Comparison of ENCODE assay signal across 24 cellular contexts in the genomic region with DNA sequence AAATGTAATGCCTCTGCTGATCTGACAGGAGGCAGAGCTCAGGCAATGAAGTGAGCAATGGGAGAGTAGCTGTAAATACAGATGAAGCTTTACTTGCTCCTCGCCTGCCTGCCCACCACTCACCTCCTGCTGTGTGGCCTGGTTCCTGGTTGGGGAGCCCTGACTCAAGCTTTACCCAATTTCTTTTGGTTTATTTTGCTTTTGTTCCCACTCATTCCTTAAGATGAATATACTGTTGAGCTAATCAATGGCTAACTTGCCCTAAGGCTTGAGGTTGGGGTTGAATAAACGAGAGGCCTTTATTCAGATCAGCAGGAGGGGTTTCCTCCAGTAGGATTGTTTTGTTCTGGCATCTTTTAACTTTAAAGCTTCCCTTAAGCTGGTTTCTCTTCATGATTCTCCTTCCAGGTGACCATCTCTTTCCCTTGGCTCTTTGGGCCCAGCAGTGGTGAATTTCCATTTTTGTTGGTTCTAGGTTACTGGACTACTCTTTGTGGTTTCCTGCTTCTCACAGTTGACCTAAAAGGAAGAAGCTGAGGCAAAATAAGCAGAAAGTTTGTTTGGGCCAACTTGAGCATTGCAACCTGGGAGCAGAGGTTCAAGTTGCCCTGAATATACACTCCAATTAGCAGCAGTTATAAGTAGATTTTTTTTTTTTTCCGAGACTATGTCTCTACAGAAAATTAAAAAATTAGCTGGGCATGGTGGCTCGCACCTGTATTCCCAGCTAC. TPM values are rescaled to one million over a fixed set of nuclear protein-coding genes. Genes with fewer than 3 reads are reported as not detected.
DNase-seq lines count a peak whose midpoint lies in the region; ATAC-seq, FAIRE-seq and TF ChIP-seq lines count a peak whose summit lies in the region.
"Had no signal": no experiment of that assay in that cellular context is flagged by ENCODE, and none has a peak within 500 bp of the region (broad histone marks: within the 10 kb centered on the region; RNA-seq: fewer than 3 reads in every experiment).

No MANE protein-coding gene starts in this region.

- no peaks in the 10 kb centered on the region for H3K36me3 ChIP-seq in HUES6 (ENCODE audit: control insufficient read depth, insufficient read depth, low read length)
- no peaks in the 10 kb centered on the region; a peak in 1 of 4 replicates for H3K36me3 ChIP-seq in GM12878 (ENCODE audit: control insufficient read depth in 2 of 2, insufficient read depth in 2 of 2, low read length in 1 of 2)
- no peaks in the 10 kb centered on the region for H3K36me3 ChIP-seq in mesendoderm (ENCODE audit: control insufficient read depth, insufficient read depth, low read length)

- no TSS peak for BruUV-seq in GM12878 (replicated peaks; lab: Mats Ljungman, UMichigan)

- RAD21 ChIA-PET in GM12878 (lab: Charles Lee; ENCODE audit: unreplicated experiment) = no interaction called here

- 72% methylated on average over 4 of the region's 4 CpGs for whole genome bisulfite sequencing in GM12878 (ENCODE audit: insufficient coverage, insufficient replicate concordance, low lambda C conversion rate, missing lambda C conversion rate)
- WGBS in mesendoderm (ENCODE audit: extremely low coverage, insufficient coverage, low lambda C conversion rate) = no CpG with 5 or more reads among the region's 4 CpGs

- no peak overlapping the region for H3K18ac ChIP-seq in mesendoderm (ENCODE audit: low read length)

- H3K27ac ChIP-seq in HUES6 (ENCODE audit: low read depth, low read length) (peak overlapping the region; percentile 60), GM12878 (ENCODE audit: control insufficient read depth, insufficient read depth) (peak overlapping the region; percentile 26), mesendoderm (ENCODE audit: low read depth, low read length) (no peak overlapping the region)
- H3K27ac ChIP-seq: body of pancreas, tibial artery had no signal

- no peak overlapping the region for H2BK5ac ChIP-seq in mesendoderm (ENCODE audit: low read length)

- no peak for TF ChIP-seq CTCF in GM12878 (IDR thresholded peaks at IDR 0.05 in 2 of 3, conservative IDR thresholded peaks at IDR 0.05 in 1 of 3; ENCODE audit: control insufficient read depth in 2 of 3, extremely low read depth in 1 of 3, insufficient read depth in 1 of 3, low read depth in 3 of 3, low read length in 3 of 3)

- intact Hi-C loops in GM12878 (cut with micrococcal nuclease; ENCODE audit: unreplicated experiment) = no loop called here

- no peak overlapping the region for H2AK5ac ChIP-seq in mesendoderm (ENCODE audit: low read length)

- H3K9me3 ChIP-seq in HUES6 (ENCODE audit: control insufficient read depth, insufficient read depth, low read depth, low read length) (no peaks in the 10 kb centered on the region), GM12878 (replicated peaks; ENCODE audit: control insufficient read depth, insufficient read depth, low read length) (no peaks in the 10 kb centered on the region)
- H3K9me3 ChIP-seq: body of pancreas, tibial artery had no signal

- no peak overlapping the region for H3K4me3 Mint-ChIP-seq in T-helper 2 cell treated with Interferon-gamma antibody and Interleukin-4, amounts not matched to agents 5 μg/mL and 100 μg/mL, for 36 hours
- H3K4me3 Mint-ChIP-seq: mesothelial cell of epicardium; neural crest cell; stimulated activated naive B cell treated with anti-CD40 and anti-IgM and Interleukin-4, amounts not matched to agents 10 μg/mL and 1 μg/mL and 100 μg/mL, for 72 hours had no signal

- no peak overlapping the region for H4K5ac ChIP-seq in mesendoderm (ENCODE audit: low read length)

- no peak overlapping the region for H4K8ac ChIP-seq in mesendoderm (ENCODE audit: low read depth, low read length)

- peak overlapping the region; percentile 24 for H3K27ac Mint-ChIP-seq in T-helper 2 cell treated with Interferon-gamma antibody and Interleukin-4, amounts not matched to agents 5 μg/mL and 100 μg/mL, for 36 hours
- H3K27ac Mint-ChIP-seq: mesothelial cell of epicardium; stimulated activated naive B cell treated with anti-CD40 and anti-IgM and Interleukin-4, amounts not matched to agents 10 μg/mL and 1 μg/mL and 100 μg/mL, for 72 hours had no signal

- H3K79me2 ChIP-seq in GM12878 (ENCODE audit: control insufficient read depth, insufficient read depth, low read length) = no peaks in the 10 kb centered on the region
- no peaks in the 10 kb centered on the region for H3K79me2 ChIP-seq in mesendoderm (ENCODE audit: control insufficient read depth, insufficient read depth, low read length)

- no peaks in the 10 kb centered on the region for H3K27me3 Mint-ChIP-seq in T-helper 2 cell treated with Interferon-gamma antibody and Interleukin-4, amounts not matched to agents 5 μg/mL and 100 μg/mL, for 36 hours (ENCODE audit: low read depth)
- H3K27me3 Mint-ChIP-seq: stimulated activated naive B cell treated with anti-CD40 and anti-IgM and Interleukin-4, amounts not matched to agents 10 μg/mL and 1 μg/mL and 100 μg/mL, for 72 hours had no signal

- H3K27me3 ChIP-seq in HUES6 (ENCODE audit: control insufficient read depth, insufficient read depth, low read length) (no peaks in the 10 kb centered on the region), GM12878 (replicated peaks in 1 of 2; ENCODE audit: control insufficient read depth in 2 of 2, insufficient read depth in 2 of 2, low read length in 1 of 2) (no peaks in the 10 kb centered on the region), mesendoderm (ENCODE audit: insufficient read depth, low read length, poor library complexity) (no peaks in the 10 kb centered on the region)
- H3K27me3 ChIP-seq: body of pancreas, tibial artery had no signal

- H3K36me3 Mint-ChIP-seq in T-helper 2 cell treated with Interferon-gamma antibody and Interleukin-4, amounts not matched to agents 5 μg/mL and 100 μg/mL, for 36 hours (ENCODE audit: low read depth) = peaks cover 2% of the 10 kb centered on the region
- H3K36me3 Mint-ChIP-seq: mesothelial cell of epicardium had no signal

- no peak overlapping the region for H3K56ac ChIP-seq in mesendoderm (ENCODE audit: low read length)

- no peak for ATAC-seq in GM12878
- no peak for ATAC-seq in GM18870 (IDR thresholded peaks at IDR 0.05; ENCODE audit: unreplicated experiment)
- no peak for ATAC-seq in HG03439 (IDR thresholded peaks at IDR 0.05; ENCODE audit: unreplicated experiment)
- ATAC-seq: body of pancreas had no signal

- SMC1A ChIA-PET in GM12878 (lab: Charles Lee; ENCODE audit: uncharacterized antibody, unreplicated experiment) = interaction anchor here (0.6 to 1.9 kb wide), 11 partner anchors 10 to 303 kb away, joined by 3 to 6 read pairs (median 3); no protein-coding TSS in a partner anchor

- H3K4me1 Mint-ChIP-seq in T-helper 2 cell treated with Interferon-gamma antibody and Interleukin-4, amounts not matched to agents 5 μg/mL and 100 μg/mL, for 36 hours (ENCODE audit: low read depth) = peaks cover 14% of the 10 kb centered on the region

- H3K9ac ChIP-seq in HUES6 (ENCODE audit: low read length) (peak overlapping the region; percentile 35), GM12878 (ENCODE audit: control insufficient read depth, insufficient read depth, low read length) (no peak overlapping the region), mesendoderm (ENCODE audit: low read length) (no peak overlapping the region)

- no peaks in the 10 kb centered on the region for H3K9me3 Mint-ChIP-seq in T-helper 2 cell treated with Interferon-gamma antibody and Interleukin-4, amounts not matched to agents 5 μg/mL and 100 μg/mL, for 36 hours
- H3K9me3 Mint-ChIP-seq: mesothelial cell of epicardium; neural crest cell; stimulated activated naive B cell treated with anti-CD40 and anti-IgM and Interleukin-4, amounts not matched to agents 10 μg/mL and 1 μg/mL and 100 μg/mL, for 72 hours had no signal

- no peak for TF ChIP-seq EP300 in GM12878 (IDR thresholded peaks at IDR 0.05; ENCODE audit: borderline replicate concordance in 1 of 2, control insufficient read depth in 1 of 2, low read depth in 2 of 2, low read length in 2 of 2)

- no peak overlapping the region for H2BK120ac ChIP-seq in mesendoderm (ENCODE audit: low read depth, low read length)

- no peak overlapping the region for H3K23ac ChIP-seq in mesendoderm (ENCODE audit: low read length)

- no peak for TF ChIP-seq RAD21 in GM12878 (IDR thresholded peaks at IDR 0.05; ENCODE audit: insufficient read depth, low read depth, low read length)

- H3K4me2 ChIP-seq in GM12878 (ENCODE audit: control insufficient read depth, insufficient read depth) (no peak overlapping the region), mesendoderm (ENCODE audit: low read length) (no peak overlapping the region)

- in situ Hi-C loops in GM12878 (cut with MboI) = no loop called here

- peaks cover 23% of the 10 kb centered on the region for H3K4me1 ChIP-seq in HUES6 (ENCODE audit: control insufficient read depth, insufficient read depth, low read length)
- H3K4me1 ChIP-seq in GM12878 (ENCODE audit: control insufficient read depth, insufficient read depth, low read length) = peaks cover 8% of the 10 kb centered on the region
- H3K4me1 ChIP-seq in mesendoderm (ENCODE audit: control insufficient read depth, low read depth, low read length) = peaks cover 5% of the 10 kb centered on the region
- H3K4me1 ChIP-seq: body of pancreas had no signal

- no peak for FAIRE-seq in GM12878 (lab: Jason Lieb, UNC)
- FAIRE-seq: colon, frontal cortex had no signal

- H3K4ac ChIP-seq in mesendoderm (ENCODE audit: low read depth, low read length) = no peak overlapping the region

- CTCF ChIA-PET in GM12878 (lab: Yijun Ruan, JAX) = interaction anchor here (0.8 to 1.2 kb wide), 4 partner anchors 11 to 71 kb away, joined by 3 to 5 read pairs (median 4); no protein-coding TSS in a partner anchor

- H3K79me1 ChIP-seq in mesendoderm (ENCODE audit: low read length) = no peaks in the 10 kb centered on the region

- no peak for TF ChIP-seq POLR2A in GM12878 (IDR thresholded peaks at IDR 0.05; ENCODE audit: low read depth, low read length)

- no peaks in the 10 kb centered on the region for H4K20me1 ChIP-seq in GM12878 (ENCODE audit: control insufficient read depth, insufficient read depth)

- peak overlapping the region; percentile 43 for H3K4me3 ChIP-seq in HUES6 (ENCODE audit: low read depth, low read length)
- no peak overlapping the region for H3K4me3 ChIP-seq in GM12878
- no peak overlapping the region for H3K4me3 ChIP-seq in mesendoderm (ENCODE audit: low read length)
- H3K4me3 ChIP-seq: body of pancreas, tibial artery had no signal

- peak overlapping the region; percentile 52 for H2AFZ ChIP-seq in GM12878 (ENCODE audit: control insufficient read depth, low read depth, low read length)

- H2BK15ac ChIP-seq in mesendoderm (replicated peaks; ENCODE audit: low read depth) = no peak overlapping the region

- POLR2A ChIA-PET in GM12878 (lab: Charles Lee) = interaction anchor here (0.5 to 1.0 kb wide), 4 partner anchors 12 to 1370 kb away, joined by 3 read pairs; partner anchors contain the start of genes HAUS2 and LRRC57

- DNase-seq in T-helper 2 cell treated with Interferon-gamma antibody and Interleukin-4, amounts not matched to agents 5 μg/mL and 100 μg/mL, for 36 hours (ENCODE audit: low spot score) = no peak
- DNase-seq in T-helper 2 cell (no peak), GM12878 (ENCODE audit: low read depth, low spot score) (no peak), mesendoderm (peak; percentile 59), DMS53 treated with DMSO at 0.1 percent for 48 hours (lab: John Stamatoyannopoulos, UW; ENCODE audit: unreplicated experiment) (no peak)
- DNase-seq: activated CD8-positive, alpha-beta memory T cell treated with anti-CD3 and anti-CD28 coated beads, Interleukin-2, amount 50 U/mL, for 4 hours; activated naive CD4-positive, alpha-beta T cell treated with Interleukin-2 at 50 U/mL for 16 hours; body of pancreas; C1 segment of cervical spinal cord; islet precursor cell; NCI-H2081; NCI-H510A treated with DMSO at 0.1 percent for 48 hours; OCI-M1; retina; SIG-M5; stimulated activated naive B cell treated with anti-CD40 and anti-IgM and Interleukin-4, amounts not matched to agents 10 μg/mL and 1 μg/mL and 100 μg/mL, for 72 hours; tibial artery had no signal

RNA-seq across cellular contexts. Expression of gene STARD9, which starts 44.4 kb away (rescaled TPM):
- 144 and 149 TPM in 2 replicates for total RNA-seq in GM12878 (2013; cell fraction: nucleolus; rRNA removed)
- total RNA-seq in GM12878 (2014; rRNA removed) (7.7 and 9.4 TPM in 2 replicates), GM12878 (2014; rRNA removed; fragmentation: Illumina TruSeq; extraction: Trizol) (7.5 and 8.1 TPM in 2 replicates), GM12878 (2021) (8.4 and 11.5 TPM in 2 replicates)
- 3.7 TPM for polyA plus RNA-seq in GM12878 (2011; ENCODE audit: low read depth)
- polyA plus RNA-seq in GM12878 (2011; rRNA removed) (3.6 and 4.7 TPM in 2 replicates), GM12878 (2014; fragmentation: Illumina TruSeq; extraction: Trizol) (8.6 and 8.7 TPM in 2 replicates), GM12878 (2014; fragmentation: Nextera tagmentation; extraction: Ambion mirVana) (1 to 10 TPM in 1 of 2 experiments, under 1 TPM in 1; 0.58 to 1.1 TPM), GM12878 (2014; rRNA removed) (8.2 and 9.3 TPM in 2 replicates), GM12878 (2016; fragmentation: Nextera tagmentation; extraction: Ambion mirVana) (1 to 10 TPM; 2.7 to 2.9 TPM)
- 3.5 and 3.6 TPM in 2 replicates for polyA plus RNA-seq in GM12878 (2011; cell fraction: cytosol; rRNA removed)
- polyA plus RNA-seq in GM12878 (2011; cell fraction: nucleus; rRNA removed) = 22.7 and 25.2 TPM in 2 replicates
- polyA plus RNA-seq in GM12878 (2012) = 4.9 and 6.5 TPM in 2 replicates
- polyA minus RNA-seq in GM12878 (2011; rRNA and poly(A)+ RNA removed) = 8.9 and 11.0 TPM in 2 replicates
- polyA minus RNA-seq in GM12878 (2011; cell fraction: cytosol; rRNA and poly(A)+ RNA removed) = 1.5 and 2.0 TPM in 2 replicates
- polyA minus RNA-seq in GM12878 (2011; cell fraction: nucleus; rRNA and poly(A)+ RNA removed) = 10.2 and 13.9 TPM in 2 replicates
- polyA plus RNA-seq in mesendoderm (2013, experiment 1 of 2) = 0.48 TPM
- 0.53 TPM for polyA plus RNA-seq in mesendoderm (2013, experiment 2 of 2)
